ENCODE assay signal across 34 cellular contexts in the genomic region with DNA sequence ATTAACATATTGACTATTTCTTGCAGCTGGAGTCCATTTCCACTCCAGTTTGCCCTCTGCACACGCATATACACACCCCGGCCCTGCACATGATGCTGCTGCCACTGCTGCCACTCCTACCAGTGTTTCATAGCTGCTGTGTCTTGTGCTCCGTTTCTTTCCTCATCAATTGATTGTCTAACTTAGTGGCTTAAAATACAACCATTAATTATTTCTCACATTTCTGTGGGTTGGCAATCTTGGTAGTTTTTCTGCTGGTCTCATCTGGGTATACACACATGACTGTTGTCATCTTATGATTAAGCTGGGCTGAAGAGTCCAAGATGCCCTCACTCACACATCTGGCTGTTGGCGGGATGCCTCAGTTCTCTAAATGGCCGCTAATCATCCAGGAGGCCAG. TPM values are rescaled to one million over a fixed set of nuclear protein-coding genes. Genes with fewer than 3 reads are reported as not detected.
"Had no signal": no experiment of that assay in that cellular context is flagged by ENCODE, and none has a peak within 500 bp of the region (broad histone marks: within the 10 kb centered on the region; RNA-seq: fewer than 3 reads in every experiment).

No MANE protein-coding gene starts in this region.

- FAIRE-seq: colon, endothelial cell of umbilical vein, islet of Langerhans, keratinocyte had no signal

- H3K4me1 ChIP-seq: esophagus muscularis mucosa, gastrocnemius medialis, heart right ventricle, left lung, lower lobe of right lung had no signal

- ATAC-seq: gastrocnemius medialis; heart right ventricle; left cardiac atrium; left lung; left ventricle myocardium superior; lower lobe of right lung; mucosa of descending colon; naive thymus-derived CD8-positive, alpha-beta T cell had no signal

- DNase-seq: dermis blood vessel endothelial cell; dorsolateral prefrontal cortex; effector CD4-positive, alpha-beta T cell; effector memory CD4-positive, alpha-beta T cell; foreskin fibroblast; foreskin melanocyte; gastrocnemius medialis; glutamatergic neuron; head of caudate nucleus; heart right ventricle; hippocampal formation; left cardiac atrium; left lung; left ventricle myocardium superior; lower lobe of right lung; mesenchymal stem cell; mucosa of descending colon; naive B cell; naive thymus-derived CD8-positive, alpha-beta T cell had no signal

- H3K27ac ChIP-seq: coronary artery, dorsolateral prefrontal cortex, esophagus muscularis mucosa, gastrocnemius medialis, heart right ventricle, left lung, lower lobe of right lung had no signal

- H3K27me3 ChIP-seq: dorsolateral prefrontal cortex, esophagus muscularis mucosa, gastrocnemius medialis, heart right ventricle, left lung had no signal

- H3K4me3 ChIP-seq: coronary artery, dorsolateral prefrontal cortex, esophagus muscularis mucosa, gastrocnemius medialis, heart right ventricle, left lung, lower lobe of right lung, mucosa of descending colon had no signal

- H3K36me3 ChIP-seq: esophagus muscularis mucosa, gastrocnemius medialis, heart right ventricle, left lung, lower lobe of right lung had no signal

- H3K9me3 ChIP-seq: esophagus muscularis mucosa, gastrocnemius medialis, heart right ventricle, left lung, lower lobe of right lung, mucosa of descending colon had no signal

RNA-seq across cellular contexts. Expression of a gene that starts 32.9 kb away (rescaled TPM):
- total RNA-seq: dermis blood vessel endothelial cell; endothelial cell of umbilical vein; epithelial cell of proximal tubule; esophagus muscularis mucosa; gastrocnemius medialis; glomerular endothelial cell; kidney epithelial cell; left cardiac atrium; left lung; left ventricle myocardium superior; lower leg skin; lower lobe of right lung; lung microvascular endothelial cell; mesenteric fat pad; mesothelial cell of epicardium; mucosa of descending colon; myocyte; naive thymus-derived CD8-positive, alpha-beta T cell had no signal
- polyA plus RNA-seq: endothelial cell of umbilical vein; esophagus; heart right ventricle; keratinocyte; naive thymus-derived CD8-positive, alpha-beta T cell had no signal
